In genomic region chr1:52056110-52056936, GRCh38 we compare ENCODE assay signal across 1 cellular context.
A peak's percentile ranks its signal among the peaks of the same experiment; 100 is the strongest.
TF ChIP-seq lines count a peak whose summit lies in the region.

BTF3L4 (plus strand) TSS chr1:52056295; CDS start chr1:52059848, 3,553 bp downstream.

TF ChIP-seq in HepG2, 621 proteins besides CTCF, POLR2A, EP300 and RAD21 (continued from another document and continues in another):
- TF ChIP-seq GABPA (IDR thresholded peaks at IDR 0.05; ENCODE audit: low read depth, low read length) (peak; percentile 48), GABPA (CRISPR knock-in tag; IDR thresholded peaks at IDR 0.05; ENCODE audit: low read depth) (peak; percentile 72), ZNF160 (CRISPR knock-in tag; IDR thresholded peaks at IDR 0.05) (no peak; the same call in 1 of the 2 replicates), KDM1A (CRISPR knock-in tag; IDR thresholded peaks at IDR 0.05) (no peak), REPIN1 (CRISPR knock-in tag; IDR thresholded peaks at IDR 0.05; ENCODE audit: borderline replicate concordance, low read depth) (peak; percentile 41), ZC3H13 (CRISPR knock-in tag; IDR thresholded peaks at IDR 0.05) (no peak), ATF7 (IDR thresholded peaks at IDR 0.05) (no peak), ATF7 (CRISPR knock-in tag; IDR thresholded peaks at IDR 0.05) (no peak), XRCC5 (optimal IDR thresholded peaks at IDR 0.05; ENCODE audit: low read length) (no peak), NR2F6 (IDR thresholded peaks at IDR 0.05) (no peak), NR2F6 (CRISPR knock-in tag; IDR thresholded peaks at IDR 0.05) (0 out of 2 replicates have a peak, but pooled peaks have one; percentile 3), RARG (CRISPR knock-in tag; IDR thresholded peaks at IDR 0.05; ENCODE audit: low read depth) (no peak), SAFB2 (CRISPR knock-in tag; IDR thresholded peaks at IDR 0.05; ENCODE audit: borderline replicate concordance, low read depth) (peak; percentile 50), CBX1 (IDR thresholded peaks at IDR 0.05; ENCODE audit: low read depth) (peak; percentile 43), FOXK1 (CRISPR knock-in tag; IDR thresholded peaks at IDR 0.05; ENCODE audit: borderline replicate concordance, low read depth) (no peak; the same call in 1 of the 2 replicates), ZNF354B (CRISPR knock-in tag; IDR thresholded peaks at IDR 0.05) (no peak), ZNF24 (IDR thresholded peaks at IDR 0.05) (no peak), ZNF740 (CRISPR knock-in tag; IDR thresholded peaks at IDR 0.05) (0 out of 2 replicates have a peak, but pooled peaks have one; percentile 32), ZNF792 (CRISPR knock-in tag; IDR thresholded peaks at IDR 0.05) (no peak), ZBTB21 (CRISPR knock-in tag; IDR thresholded peaks at IDR 0.05) (no peak), MXD4 (CRISPR knock-in tag; IDR thresholded peaks at IDR 0.05) (peak; percentile 67; the same call in 1 of the 2 replicates), PITX1 (CRISPR knock-in tag; IDR thresholded peaks at IDR 0.05) (no peak; the same call in 1 of the 2 replicates), NR2F1 (CRISPR knock-in tag; IDR thresholded peaks at IDR 0.05) (no peak), KLF15 (CRISPR knock-in tag; IDR thresholded peaks at IDR 0.05; ENCODE audit: borderline replicate concordance) (no peak), ESRRA (CRISPR knock-in tag; IDR thresholded peaks at IDR 0.05; ENCODE audit: low read depth) (no peak), NKX3-1 (CRISPR knock-in tag; IDR thresholded peaks at IDR 0.05) (no peak; the same call in 1 of the 2 replicates), SMAD9 (CRISPR knock-in tag; IDR thresholded peaks at IDR 0.05) (no peak), KAT7 (CRISPR knock-in tag; IDR thresholded peaks at IDR 0.05; ENCODE audit: borderline replicate concordance) (no peak; the same call in 1 of the 2 replicates), MBD4 (IDR thresholded peaks at IDR 0.05; ENCODE audit: borderline replicate concordance, low read length) (no peak), ZNF468 (CRISPR knock-in tag; IDR thresholded peaks at IDR 0.05) (0 out of 2 replicates have a peak, but pooled peaks have one; percentile 69), ZFP37 (CRISPR knock-in tag; IDR thresholded peaks at IDR 0.05; ENCODE audit: borderline replicate concordance) (no peak), SMAD1 (CRISPR knock-in tag; IDR thresholded peaks at IDR 0.05; ENCODE audit: borderline replicate concordance, low read depth) (peak; percentile 82; the same call in 1 of the 2 replicates), U2AF1 (optimal IDR thresholded peaks at IDR 0.05; ENCODE audit: low read depth, low read length) (no peak), ZNF703 (CRISPR knock-in tag; IDR thresholded peaks at IDR 0.05; ENCODE audit: borderline replicate concordance) (peak; percentile 60; the same call in 1 of the 2 replicates), KLF11 (CRISPR knock-in tag; IDR thresholded peaks at IDR 0.05) (0 out of 2 replicates have a peak, but pooled peaks have one; percentile 34), ZBTB46 (CRISPR knock-in tag; IDR thresholded peaks at IDR 0.05; ENCODE audit: borderline replicate concordance) (no peak), ISX (CRISPR knock-in tag; conservative IDR thresholded peaks at IDR 0.05) (no peak), ARID2 (CRISPR knock-in tag; IDR thresholded peaks at IDR 0.05; ENCODE audit: borderline replicate concordance) (no peak), CREM (IDR thresholded peaks at IDR 0.05) (0 out of 2 replicates have a peak, but pooled peaks have one; percentile 16), CREM (CRISPR knock-in tag; IDR thresholded peaks at IDR 0.05) (no peak), ARNTL (CRISPR knock-in tag; IDR thresholded peaks at IDR 0.05) (peak; percentile 93), TOPORS (CRISPR knock-in tag; IDR thresholded peaks at IDR 0.05) (peak; percentile 64; the same call in 1 of the 2 replicates), NFE2L1 (CRISPR knock-in tag; IDR thresholded peaks at IDR 0.05; ENCODE audit: borderline replicate concordance) (no peak; the same call in 1 of the 2 replicates), ATF1 (CRISPR knock-in tag; IDR thresholded peaks at IDR 0.05) (no peak; the same call in 1 of the 2 replicates), ERF (CRISPR knock-in tag; IDR thresholded peaks at IDR 0.05) (no peak; the same call in 1 of the 2 replicates), ZNF235 (CRISPR knock-in tag; IDR thresholded peaks at IDR 0.05; ENCODE audit: borderline replicate concordance) (0 out of 2 replicates have a peak, but pooled peaks have one; percentile 1), RARA (CRISPR knock-in tag; IDR thresholded peaks at IDR 0.05) (no peak), ZNF567 (CRISPR knock-in tag; IDR thresholded peaks at IDR 0.05; ENCODE audit: borderline replicate concordance) (peak; percentile 68), ZNF747 (CRISPR knock-in tag; IDR thresholded peaks at IDR 0.05; ENCODE audit: borderline replicate concordance) (peak; percentile 66; the same call in 1 of the 2 replicates), ZC3H4 (CRISPR knock-in tag; IDR thresholded peaks at IDR 0.05; ENCODE audit: borderline replicate concordance) (no peak), ZNF431 (CRISPR knock-in tag; IDR thresholded peaks at IDR 0.05; ENCODE audit: borderline replicate concordance, low read depth) (no peak), ZNF674 (CRISPR knock-in tag; IDR thresholded peaks at IDR 0.05; ENCODE audit: low read depth) (peak; percentile 56; the same call in 1 of the 2 replicates), GZF1 (CRISPR knock-in tag; IDR thresholded peaks at IDR 0.05) (0 out of 2 replicates have a peak, but pooled peaks have one; percentile 57), ZNF225 (CRISPR knock-in tag; IDR thresholded peaks at IDR 0.05) (peak; percentile 94)
- TF ChIP-seq, protein P1, sequence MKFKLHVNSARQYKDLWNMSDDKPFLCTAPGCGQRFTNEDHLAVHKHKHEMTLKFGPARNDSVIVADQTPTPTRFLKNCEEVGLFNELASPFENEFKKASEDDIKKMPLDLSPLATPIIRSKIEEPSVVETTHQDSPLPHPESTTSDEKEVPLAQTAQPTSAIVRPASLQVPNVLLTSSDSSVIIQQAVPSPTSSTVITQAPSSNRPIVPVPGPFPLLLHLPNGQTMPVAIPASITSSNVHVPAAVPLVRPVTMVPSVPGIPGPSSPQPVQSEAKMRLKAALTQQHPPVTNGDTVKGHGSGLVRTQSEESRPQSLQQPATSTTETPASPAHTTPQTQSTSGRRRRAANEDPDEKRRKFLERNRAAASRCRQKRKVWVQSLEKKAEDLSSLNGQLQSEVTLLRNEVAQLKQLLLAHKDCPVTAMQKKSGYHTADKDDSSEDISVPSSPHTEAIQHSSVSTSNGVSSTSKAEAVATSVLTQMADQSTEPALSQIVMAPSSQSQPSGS (CRISPR knock-in tag; IDR thresholded peaks at IDR 0.05): no peak
- TF ChIP-seq, protein P2, sequence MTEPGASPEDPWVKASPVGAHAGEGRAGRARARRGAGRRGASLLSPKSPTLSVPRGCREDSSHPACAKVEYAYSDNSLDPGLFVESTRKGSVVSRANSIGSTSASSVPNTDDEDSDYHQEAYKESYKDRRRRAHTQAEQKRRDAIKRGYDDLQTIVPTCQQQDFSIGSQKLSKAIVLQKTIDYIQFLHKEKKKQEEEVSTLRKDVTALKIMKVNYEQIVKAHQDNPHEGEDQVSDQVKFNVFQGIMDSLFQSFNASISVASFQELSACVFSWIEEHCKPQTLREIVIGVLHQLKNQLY (CRISPR knock-in tag; IDR thresholded peaks at IDR 0.05): no peak
- TF ChIP-seq, protein P3, sequence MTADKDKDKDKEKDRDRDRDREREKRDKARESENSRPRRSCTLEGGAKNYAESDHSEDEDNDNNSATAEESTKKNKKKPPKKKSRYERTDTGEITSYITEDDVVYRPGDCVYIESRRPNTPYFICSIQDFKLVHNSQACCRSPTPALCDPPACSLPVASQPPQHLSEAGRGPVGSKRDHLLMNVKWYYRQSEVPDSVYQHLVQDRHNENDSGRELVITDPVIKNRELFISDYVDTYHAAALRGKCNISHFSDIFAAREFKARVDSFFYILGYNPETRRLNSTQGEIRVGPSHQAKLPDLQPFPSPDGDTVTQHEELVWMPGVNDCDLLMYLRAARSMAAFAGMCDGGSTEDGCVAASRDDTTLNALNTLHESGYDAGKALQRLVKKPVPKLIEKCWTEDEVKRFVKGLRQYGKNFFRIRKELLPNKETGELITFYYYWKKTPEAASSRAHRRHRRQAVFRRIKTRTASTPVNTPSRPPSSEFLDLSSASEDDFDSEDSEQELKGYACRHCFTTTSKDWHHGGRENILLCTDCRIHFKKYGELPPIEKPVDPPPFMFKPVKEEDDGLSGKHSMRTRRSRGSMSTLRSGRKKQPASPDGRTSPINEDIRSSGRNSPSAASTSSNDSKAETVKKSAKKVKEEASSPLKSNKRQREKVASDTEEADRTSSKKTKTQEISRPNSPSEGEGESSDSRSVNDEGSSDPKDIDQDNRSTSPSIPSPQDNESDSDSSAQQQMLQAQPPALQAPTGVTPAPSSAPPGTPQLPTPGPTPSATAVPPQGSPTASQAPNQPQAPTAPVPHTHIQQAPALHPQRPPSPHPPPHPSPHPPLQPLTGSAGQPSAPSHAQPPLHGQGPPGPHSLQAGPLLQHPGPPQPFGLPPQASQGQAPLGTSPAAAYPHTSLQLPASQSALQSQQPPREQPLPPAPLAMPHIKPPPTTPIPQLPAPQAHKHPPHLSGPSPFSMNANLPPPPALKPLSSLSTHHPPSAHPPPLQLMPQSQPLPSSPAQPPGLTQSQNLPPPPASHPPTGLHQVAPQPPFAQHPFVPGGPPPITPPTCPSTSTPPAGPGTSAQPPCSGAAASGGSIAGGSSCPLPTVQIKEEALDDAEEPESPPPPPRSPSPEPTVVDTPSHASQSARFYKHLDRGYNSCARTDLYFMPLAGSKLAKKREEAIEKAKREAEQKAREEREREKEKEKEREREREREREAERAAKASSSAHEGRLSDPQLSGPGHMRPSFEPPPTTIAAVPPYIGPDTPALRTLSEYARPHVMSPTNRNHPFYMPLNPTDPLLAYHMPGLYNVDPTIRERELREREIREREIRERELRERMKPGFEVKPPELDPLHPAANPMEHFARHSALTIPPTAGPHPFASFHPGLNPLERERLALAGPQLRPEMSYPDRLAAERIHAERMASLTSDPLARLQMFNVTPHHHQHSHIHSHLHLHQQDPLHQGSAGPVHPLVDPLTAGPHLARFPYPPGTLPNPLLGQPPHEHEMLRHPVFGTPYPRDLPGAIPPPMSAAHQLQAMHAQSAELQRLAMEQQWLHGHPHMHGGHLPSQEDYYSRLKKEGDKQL (CRISPR knock-in tag; IDR thresholded peaks at IDR 0.05; ENCODE audit: low read depth): no peak
- TF ChIP-seq, protein P4, sequence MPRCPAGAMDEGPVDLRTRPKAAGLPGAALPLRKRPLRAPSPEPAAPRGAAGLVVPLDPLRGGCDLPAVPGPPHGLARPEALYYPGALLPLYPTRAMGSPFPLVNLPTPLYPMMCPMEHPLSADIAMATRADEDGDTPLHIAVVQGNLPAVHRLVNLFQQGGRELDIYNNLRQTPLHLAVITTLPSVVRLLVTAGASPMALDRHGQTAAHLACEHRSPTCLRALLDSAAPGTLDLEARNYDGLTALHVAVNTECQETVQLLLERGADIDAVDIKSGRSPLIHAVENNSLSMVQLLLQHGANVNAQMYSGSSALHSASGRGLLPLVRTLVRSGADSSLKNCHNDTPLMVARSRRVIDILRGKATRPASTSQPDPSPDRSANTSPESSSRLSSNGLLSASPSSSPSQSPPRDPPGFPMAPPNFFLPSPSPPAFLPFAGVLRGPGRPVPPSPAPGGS (CRISPR knock-in tag; IDR thresholded peaks at IDR 0.05): peak; percentile 78; the same call in 1 of the 2 replicates
